Comparison of ENCODE assay signal across 14 cellular contexts in the genomic region with DNA sequence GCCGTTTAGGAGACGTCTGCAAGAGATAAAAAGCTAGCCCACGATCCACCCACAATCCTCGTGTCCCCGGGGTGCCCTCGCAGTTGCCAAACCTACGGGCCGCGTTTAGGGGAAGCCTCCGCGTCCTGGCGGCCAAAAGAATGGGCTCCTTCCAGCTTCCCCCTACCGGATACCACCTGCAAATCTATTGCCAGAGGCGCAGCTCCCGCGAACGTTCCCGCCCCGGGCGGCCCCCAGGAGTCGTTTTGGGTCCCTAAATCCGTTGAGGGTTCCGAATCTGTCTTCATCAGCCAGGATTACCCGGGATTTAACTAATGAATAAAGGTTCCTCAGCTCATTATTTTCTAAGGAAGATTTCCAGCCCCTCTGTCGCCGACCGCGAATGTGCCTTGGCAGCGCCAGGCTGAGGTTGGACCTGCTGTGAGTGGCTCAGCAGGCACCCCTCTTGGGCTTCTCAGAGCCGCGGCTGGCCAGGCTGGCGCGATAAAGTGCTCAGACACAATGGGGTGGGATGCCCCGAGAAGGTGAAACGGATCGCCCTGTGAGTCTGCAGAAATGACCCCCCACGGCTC. TPM values are rescaled to one million over a fixed set of nuclear protein-coding genes. Genes with fewer than 3 reads are reported as not detected.
A peak's percentile ranks its signal among the peaks of the same experiment; 100 is the strongest.
DNase-seq lines count a peak whose midpoint lies in the region; ATAC-seq lines count a peak whose summit lies in the region.
"Had no signal": no experiment of that assay in that cellular context is flagged by ENCODE, and none has a peak within 500 bp of the region (broad histone marks: within the 10 kb centered on the region; RNA-seq: fewer than 3 reads in every experiment).

No MANE protein-coding gene starts in this region.

- no peak overlapping the region for H3K27ac ChIP-seq in CD4-positive, CD25-positive, alpha-beta regulatory T cell (ENCODE audit: insufficient read depth, low read length, poor library complexity, severe bottlenecking)
- H3K27ac ChIP-seq in naive thymus-derived CD4-positive, alpha-beta T cell (ENCODE audit: low read depth, low read length): no peak overlapping the region
- no peak overlapping the region for H3K27ac ChIP-seq in Karpas-422 (ENCODE audit: low read length)
- H3K27ac ChIP-seq: breast epithelium had no signal

- peaks cover 60% of the 10 kb centered on the region for H3K27me3 Mint-ChIP-seq in CD4-positive, CD25-positive, alpha-beta regulatory T cell
- peaks cover 27% of the 10 kb centered on the region for H3K27me3 Mint-ChIP-seq in activated naive CD8-positive, alpha-beta T cell
- H3K27me3 Mint-ChIP-seq in naive thymus-derived CD4-positive, alpha-beta T cell: peaks cover 45 to 67% (median 50%) of the 10 kb centered on the region in 5 donors

- H3K79me2 ChIP-seq in Karpas-422 (ENCODE audit: low read length): no peaks in the 10 kb centered on the region

- no peaks in the 10 kb centered on the region for H3K36me3 Mint-ChIP-seq in CD4-positive, CD25-positive, alpha-beta regulatory T cell
- no peaks in the 10 kb centered on the region for H3K36me3 Mint-ChIP-seq in activated naive CD8-positive, alpha-beta T cell
- peaks cover 0 to 4% (median 0%) of the 10 kb centered on the region in 5 donors for H3K36me3 Mint-ChIP-seq in naive thymus-derived CD4-positive, alpha-beta T cell

- H3K4me2 ChIP-seq in Karpas-422 (ENCODE audit: low read depth, low read length, poor library complexity, severe bottlenecking): no peak overlapping the region

- H2AFZ ChIP-seq in Karpas-422 (ENCODE audit: low read length): no peak overlapping the region

- H3K4me3 Mint-ChIP-seq in CD4-positive, CD25-positive, alpha-beta regulatory T cell: peak overlapping the region in 3 of 4 donors; percentile 62 to 76 (median 68)
- H3K4me3 Mint-ChIP-seq in activated naive CD8-positive, alpha-beta T cell: peak overlapping the region; percentile 34
- peak overlapping the region; percentile 12 to 82 (median 74) for H3K4me3 Mint-ChIP-seq in naive thymus-derived CD4-positive, alpha-beta T cell
- H3K4me3 Mint-ChIP-seq: mesothelial cell of epicardium had no signal

- POLR2A ChIA-PET in naive thymus-derived CD4-positive, alpha-beta T cell (lab: Charles Lee): no interaction called here

- no peak overlapping the region for H3K9ac ChIP-seq in Karpas-422 (ENCODE audit: low read length)

- no peaks in the 10 kb centered on the region for H3K9me2 ChIP-seq in Karpas-422 (replicated peaks; ENCODE audit: insufficient read depth, low read length)

- no peak overlapping the region for H3K4me3 ChIP-seq in CD4-positive, CD25-positive, alpha-beta regulatory T cell (ENCODE audit: low read depth, low read length)
- peak overlapping the region; percentile 23 for H3K4me3 ChIP-seq in naive thymus-derived CD4-positive, alpha-beta T cell (ENCODE audit: low read length)
- no peak overlapping the region for H3K4me3 ChIP-seq in Karpas-422 (ENCODE audit: low read length)
- H3K4me3 ChIP-seq: GM12878 had no signal

- no peaks in the 10 kb centered on the region for H4K20me1 ChIP-seq in Karpas-422 (ENCODE audit: insufficient read depth, low read depth, low read length)

- no peaks in the 10 kb centered on the region for H3K9me3 ChIP-seq in CD4-positive, CD25-positive, alpha-beta regulatory T cell (ENCODE audit: control insufficient read depth in 2 of 2, low read length in 2 of 2)
- H3K9me3 ChIP-seq in naive thymus-derived CD4-positive, alpha-beta T cell (ENCODE audit: control insufficient read depth in 2 of 3, low read length in 3 of 3): no peaks in the 10 kb centered on the region
- H3K9me3 ChIP-seq in Karpas-422 (ENCODE audit: low read length): no peaks in the 10 kb centered on the region
- H3K9me3 ChIP-seq: breast epithelium had no signal

- peaks cover 37% of the 10 kb centered on the region for H3K4me1 ChIP-seq in CD4-positive, CD25-positive, alpha-beta regulatory T cell (ENCODE audit: control insufficient read depth, insufficient read depth, low read length, poor library complexity, severe bottlenecking)
- H3K4me1 ChIP-seq in naive thymus-derived CD4-positive, alpha-beta T cell (ENCODE audit: control insufficient read depth in 2 of 2, insufficient read depth in 2 of 2, low read length in 2 of 2): peaks cover 14 to 22% of the 10 kb centered on the region in 2 donors
- peaks cover 10% of the 10 kb centered on the region for H3K4me1 ChIP-seq in Karpas-422 (ENCODE audit: low read length)

- no peaks in the 10 kb centered on the region for H3K36me3 ChIP-seq in CD4-positive, CD25-positive, alpha-beta regulatory T cell (ENCODE audit: control insufficient read depth, insufficient read depth, low read length)
- H3K36me3 ChIP-seq in naive thymus-derived CD4-positive, alpha-beta T cell (ENCODE audit: control insufficient read depth in 2 of 3, insufficient read depth in 3 of 3, low read length in 3 of 3): no peaks in the 10 kb centered on the region
- no peaks in the 10 kb centered on the region for H3K36me3 ChIP-seq in Karpas-422 (ENCODE audit: insufficient read depth, low read length)
- H3K36me3 ChIP-seq: breast epithelium had no signal

- H3K27me3 ChIP-seq in CD4-positive, CD25-positive, alpha-beta regulatory T cell (ENCODE audit: control insufficient read depth, insufficient read depth, low read length): peaks cover 25% of the 10 kb centered on the region
- peaks cover 19 to 23% of the 10 kb centered on the region in 2 donors for H3K27me3 ChIP-seq in naive thymus-derived CD4-positive, alpha-beta T cell (ENCODE audit: control insufficient read depth in 2 of 2, insufficient read depth in 2 of 2, low read length in 2 of 2)
- no peaks in the 10 kb centered on the region for H3K27me3 ChIP-seq in Karpas-422 (ENCODE audit: low read length)

- peaks cover 0 to 7% (median 0%) of the 10 kb centered on the region in 7 donors for H3K9me3 Mint-ChIP-seq in CD4-positive, CD25-positive, alpha-beta regulatory T cell
- no peaks in the 10 kb centered on the region for H3K9me3 Mint-ChIP-seq in activated naive CD8-positive, alpha-beta T cell (ENCODE audit: low read depth)
- H3K9me3 Mint-ChIP-seq in naive thymus-derived CD4-positive, alpha-beta T cell: peaks cover 0 to 6% (median 0%) of the 10 kb centered on the region in 11 donors
- H3K9me3 Mint-ChIP-seq: mesothelial cell of epicardium had no signal

- H3K27ac Mint-ChIP-seq in CD4-positive, CD25-positive, alpha-beta regulatory T cell: no peak overlapping the region
- no peak overlapping the region for H3K27ac Mint-ChIP-seq in activated naive CD8-positive, alpha-beta T cell
- H3K27ac Mint-ChIP-seq in naive thymus-derived CD4-positive, alpha-beta T cell: no peak overlapping the region
- H3K27ac Mint-ChIP-seq: mesothelial cell of epicardium had no signal

- H3K4me1 Mint-ChIP-seq in CD4-positive, CD25-positive, alpha-beta regulatory T cell: peaks cover 8 to 41% (median 21%) of the 10 kb centered on the region in 4 donors
- H3K4me1 Mint-ChIP-seq in activated naive CD8-positive, alpha-beta T cell (ENCODE audit: low read depth): peaks cover 27% of the 10 kb centered on the region
- peaks cover 14 to 50% (median 33%) of the 10 kb centered on the region in 7 donors for H3K4me1 Mint-ChIP-seq in naive thymus-derived CD4-positive, alpha-beta T cell
- H3K4me1 Mint-ChIP-seq: mesothelial cell of epicardium had no signal

- intact Hi-C loops in naive thymus-derived CD4-positive, alpha-beta T cell (cut with micrococcal nuclease): loop anchor here in 1 of 2 donors (1.0 to 5.0 kb wide), 3 partner anchors 95 to 314 kb away; a partner anchor contains a TSS

- CTCF ChIA-PET in naive thymus-derived CD4-positive, alpha-beta T cell (lab: Charles Lee): no interaction called here

- ATAC-seq in CD4-positive, CD25-positive, alpha-beta regulatory T cell (ENCODE audit: low read depth in 2 of 2): no peak
- no peak for ATAC-seq in naive thymus-derived CD4-positive, alpha-beta T cell
- ATAC-seq: GM12878 had no signal

- no peak for DNase-seq in CD4-positive, CD25-positive, alpha-beta regulatory T cell
- DNase-seq in DMS53 treated with DMSO at 0.1 percent for 48 hours (lab: John Stamatoyannopoulos, UW; ENCODE audit: unreplicated experiment): peak; percentile 22
- peak in 2 of 9 donors; percentile 17 to 31 for DNase-seq in naive thymus-derived CD4-positive, alpha-beta T cell
- no peak for DNase-seq in hypothalamus (lab: John Stamatoyannopoulos, UW)
- no peak for DNase-seq in EL
- DNase-seq in Karpas-422: no peak
- DNase-seq: hippocampal formation; IMR-90; NCI-H526 treated with DMSO at 0.1 percent for 48 hours; stimulated activated CD4-positive, alpha-beta T cell treated with anti-CD3 and anti-CD28 coated beads, Interleukin-4, amount 100 ng/mL, for 1 hour had no signal

RNA-seq across cellular contexts. Expression of a gene that starts 2.8 kb away (rescaled TPM):
- not detected for total RNA-seq in CD4-positive, CD25-positive, alpha-beta regulatory T cell
- polyA plus RNA-seq in CD4-positive, CD25-positive, alpha-beta regulatory T cell: not detected
- not detected for total RNA-seq in naive thymus-derived CD4-positive, alpha-beta T cell
- not detected for polyA plus RNA-seq in naive thymus-derived CD4-positive, alpha-beta T cell
- not detected in 2 replicates for total RNA-seq in Karpas-422 (2014; rRNA removed; shearing (Covaris generic); ENCODE audit: low replicate concordance)
- total RNA-seq: GM12878, IMR-90, mesothelial cell of epicardium had no signal
- polyA plus RNA-seq: IMR-90 had no signal

RNA-seq across cellular contexts. Expression of a gene that starts 26.8 kb away (rescaled TPM):
- 38.7 TPM for total RNA-seq in CD4-positive, CD25-positive, alpha-beta regulatory T cell
- polyA plus RNA-seq in CD4-positive, CD25-positive, alpha-beta regulatory T cell: 10 to 100 TPM; 39.8 to 47.3 (median 40.9) TPM
- 10 to 100 TPM; 33.1 to 51.7 (median 38.4) TPM for total RNA-seq in naive thymus-derived CD4-positive, alpha-beta T cell
- polyA plus RNA-seq in naive thymus-derived CD4-positive, alpha-beta T cell: 10 to 100 TPM; 39.7 to 44.7 TPM
- total RNA-seq in Karpas-422 (2014; rRNA removed; shearing (Covaris generic); ENCODE audit: low replicate concordance): 2.3 and 8.5 TPM in 2 replicates
